8 cellular contexts compared by ENCODE assay signal in the genomic region with DNA sequence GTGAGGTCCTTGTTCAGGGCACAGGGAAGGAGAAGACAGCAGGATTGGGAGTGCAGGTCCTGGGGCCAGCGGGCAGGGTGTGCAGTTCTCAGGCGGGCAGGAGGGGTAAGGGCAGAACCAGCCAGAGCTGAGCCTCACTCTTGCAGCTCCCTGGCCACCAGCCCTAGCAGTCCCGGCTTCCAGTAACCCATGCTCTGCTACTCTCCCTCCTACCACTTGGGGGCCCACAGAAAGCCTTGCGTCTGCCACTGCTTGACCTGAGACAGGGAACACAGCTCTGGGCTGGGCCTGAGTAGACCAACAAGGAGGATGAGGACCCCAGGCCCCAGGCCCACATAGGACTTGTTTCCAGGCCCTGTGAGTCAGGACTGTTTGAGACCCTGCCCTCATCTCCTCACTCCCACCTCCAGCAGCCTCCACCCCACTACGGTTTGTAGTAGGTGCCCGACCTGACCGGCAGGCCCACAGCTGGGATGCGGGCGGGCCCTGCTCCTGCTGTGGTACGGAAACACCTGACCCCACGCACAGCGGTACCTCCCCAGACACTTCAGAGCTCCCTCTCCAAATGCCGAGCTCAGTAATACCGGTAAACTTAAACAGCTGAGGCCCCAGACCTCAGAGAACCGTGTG. TPM values are rescaled to one million over a fixed set of nuclear protein-coding genes. Genes with fewer than 3 reads are reported as not detected.
DNase-seq lines count a peak whose midpoint lies in the region; ATAC-seq, FAIRE-seq and TF ChIP-seq lines count a peak whose summit lies in the region.

No MANE protein-coding gene starts in this region.

- peak overlapping the region; percentile 29 to 95 for H3K27ac ChIP-seq in mucosa of rectum (ENCODE audit: low read depth in 2 of 2, low read length in 2 of 2)

- peak; percentile 69 for FAIRE-seq in GM12892 (lab: Jason Lieb, UNC)

- peaks cover 19 to 30% of the 10 kb centered on the region in 2 donors for H3K36me3 ChIP-seq in mucosa of rectum (ENCODE audit: control insufficient read depth in 2 of 2, insufficient read depth in 2 of 2, low read length in 2 of 2)

- peak; percentile 50 for DNase-seq in AG08396 (ENCODE audit: low spot score)
- peak; percentile 48 for DNase-seq in GM12892 (ENCODE audit: insufficient read length)
- peak; percentile 74 for DNase-seq in NCI-H82 (lab: John Stamatoyannopoulos, UW)
- DNase-seq in dermis blood vessel endothelial cell, result peak; percentile 33
- DNase-seq in A172 (ENCODE audit: low spot score), result no peak
- DNase-seq in NCI-H2227 treated with DMSO at 0.1 percent for 48 hours (lab: John Stamatoyannopoulos, UW), result no peak

- TF ChIP-seq POLR2A in GM12892 (IDR thresholded peaks at IDR 0.05; ENCODE audit: low read depth, low read length), result no peak

- H3K4me3 ChIP-seq in mucosa of rectum (ENCODE audit: low read length in 2 of 2), result no peak overlapping the region

- no peak for ATAC-seq in GM21526 (IDR thresholded peaks at IDR 0.05; ENCODE audit: low FRiP score, unreplicated experiment)

- H3K4me1 ChIP-seq in mucosa of rectum (ENCODE audit: control insufficient read depth in 2 of 2, insufficient read depth in 2 of 2, low read length in 2 of 2), result peaks cover 44 to 53% of the 10 kb centered on the region in 2 donors

- no peaks in the 10 kb centered on the region for H3K27me3 ChIP-seq in mucosa of rectum (ENCODE audit: control insufficient read depth in 2 of 2, insufficient read depth in 2 of 2, low read length in 2 of 2)

- H3K9ac ChIP-seq in mucosa of rectum (ENCODE audit: low read depth in 1 of 2, low read length in 2 of 2), result peak overlapping the region in 1 of 2 donors; percentile 48

- H3K9me3 ChIP-seq in mucosa of rectum (ENCODE audit: control insufficient read depth in 2 of 2, low read length in 2 of 2), result no peaks in the 10 kb centered on the region

RNA-seq across cellular contexts. Expression of a gene that starts 39.2 kb away (rescaled TPM):
- 2.5 TPM for polyA plus RNA-seq in GM12892 (2012; ENCODE audit: missing spikeins)
- 0.17 TPM in 1 of 2 replicates, not detected in the other for total RNA-seq in dermis blood vessel endothelial cell
- total RNA-seq in A172 (2014; rRNA removed; shearing (Covaris generic)), result not detected in 2 replicates

Comparison
In these comparisons a context has a peak if more than half of its experiments do, and no peak if none do; other contexts are left out.
1. DNase-seq: peak in AG08396 (single experiment), GM12892 (single experiment), NCI-H82 (single experiment) and dermis blood vessel endothelial cell (single experiment); none in A172 (single experiment) and NCI-H2227 treated with DMSO at 0.1 percent for 48 hours (single experiment).